Comparison of ENCODE assay signal across 16 cellular contexts in genomic region chr4:153809307-153809706, GRCh38.
DNase-seq lines count a peak whose midpoint lies in the region; ATAC-seq and TF ChIP-seq lines count a peak whose summit lies in the region.
"Had no signal": no experiment of that assay in that cellular context is flagged by ENCODE, and none has a peak within 500 bp of the region (broad histone marks: within the 10 kb centered on the region; RNA-seq: fewer than 3 reads in every experiment).

No MANE protein-coding gene starts in this region.

- no peak overlapping the region for H3K4me3 ChIP-seq in GM12865 (ENCODE audit: low read depth, low read length)
- H3K4me3 ChIP-seq: prostate gland, suprapubic skin had no signal

- ATAC-seq in GM18907 (IDR thresholded peaks at IDR 0.05; ENCODE audit: unreplicated experiment), result peak; percentile 66
- ATAC-seq in HG03442 (IDR thresholded peaks at IDR 0.05; ENCODE audit: unreplicated experiment), result peak; percentile 67
- no peak for ATAC-seq in GM18519 (IDR thresholded peaks at IDR 0.05; ENCODE audit: low FRiP score, unreplicated experiment)
- ATAC-seq: HCT116 had no signal

- no peak for TF ChIP-seq CTCF in GM12865 (IDR thresholded peaks at IDR 0.05; ENCODE audit: insufficient read depth, low read depth, low read length, missing control alignments)

- peak; percentile 55 for DNase-seq in GM12865 (ENCODE audit: low read depth)
- DNase-seq in central memory CD4-positive, alpha-beta T cell, result peak; percentile 54
- no peak for DNase-seq in AG08396 (ENCODE audit: low spot score)
- no peak for DNase-seq in AG20443 (ENCODE audit: low spot score)
- DNase-seq in GM19240 (ENCODE audit: insufficient read length, low spot score), result no peak
- DNase-seq: C1 segment of cervical spinal cord, GDM1, Kasumi-1, NCI-H2029 treated with DMSO at 0.1 percent for 48 hours, SW 1271 had no signal

Comparison
In these comparisons a context has a peak if more than half of its experiments do, and no peak if none do; other contexts are left out.
1. DNase-seq: peak in GM12865 (single experiment) and central memory CD4-positive, alpha-beta T cell (single experiment); none in AG08396 (single experiment), AG20443 (single experiment) and GM19240 (single experiment).